20 cellular contexts compared by ENCODE assay signal in the genomic region with DNA sequence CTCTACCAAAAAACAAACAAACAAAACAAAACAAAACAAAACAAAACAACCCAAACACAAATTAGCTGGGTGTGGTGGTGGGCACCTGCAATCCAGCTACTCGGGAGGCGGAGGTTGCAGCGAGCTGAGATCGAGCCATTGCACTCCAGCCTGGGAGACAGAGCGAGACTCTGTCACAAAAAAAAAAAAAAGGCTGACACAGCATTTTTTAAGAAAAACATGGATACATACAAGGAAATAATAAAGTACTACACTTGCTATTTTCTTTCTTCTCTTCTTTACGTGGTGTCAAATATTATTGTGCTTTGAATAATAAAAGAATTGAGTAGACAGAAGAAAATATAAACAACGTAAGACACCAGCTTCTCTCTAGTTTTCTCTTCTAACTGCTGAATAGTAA.
DNase-seq lines count a peak whose midpoint lies in the region; ATAC-seq, FAIRE-seq and TF ChIP-seq lines count a peak whose summit lies in the region.
"Had no signal": no experiment of that assay in that cellular context is flagged by ENCODE, and none has a peak within 500 bp of the region (broad histone marks: within the 10 kb centered on the region; RNA-seq: fewer than 3 reads in every experiment).

No MANE protein-coding gene starts in this region.

- H4K91ac ChIP-seq in IMR-90 (ENCODE audit: insufficient read depth, low read depth, low read length): no peak overlapping the region
- H4K91ac ChIP-seq in H1 (replicated peaks; ENCODE audit: insufficient read length, low read length): no peak overlapping the region

- H3K9me3 ChIP-seq in A549 (no peaks in the 10 kb centered on the region), IMR-90 (ENCODE audit: control insufficient read depth, insufficient read depth, low read length) (no peaks in the 10 kb centered on the region), H1 (ENCODE audit: insufficient read depth in 2 of 2, low read depth in 1 of 2, low read length in 1 of 2) (peaks cover 0 to 12% of the 10 kb centered on the region in 2 experiments; a peak in 1 of 4 replicates), colonic mucosa (no peaks in the 10 kb centered on the region)
- H3K9me3 ChIP-seq: Caco-2 had no signal

- DNase-seq in A549 (ENCODE audit: low read depth in 1 of 2, low spot score in 1 of 2) (no peak), IMR-90 (no peak), H1 (ENCODE audit: low read depth in 1 of 2, low spot score in 2 of 2) (no peak), colonic mucosa (no peak)
- DNase-seq: 8988T; AML-193; Caco-2; Calu3; CD4-positive, alpha-beta T cell; CD8-positive, alpha-beta T cell; DMS79 treated with DMSO at 0.1 percent for 48 hours; GF-D8 had no signal

- no peaks in the 10 kb centered on the region for H3K4me1 ChIP-seq in A549
- H3K4me1 ChIP-seq in IMR-90 (ENCODE audit: control insufficient read depth, insufficient read depth, low read length): no peaks in the 10 kb centered on the region
- H3K4me1 ChIP-seq in H1 (replicated peaks in 1 of 4; ENCODE audit: control insufficient read depth in 3 of 4, insufficient read depth in 4 of 4, low read length in 3 of 4): no peaks in the 10 kb centered on the region
- no peaks in the 10 kb centered on the region for H3K4me1 ChIP-seq in colonic mucosa
- H3K4me1 ChIP-seq: BLaER1 treated with 17β-estradiol and CSF1 and Interleukin-3, amounts not matched to agents 10 nM and 100 nM; Caco-2 had no signal

- H3K79me1 ChIP-seq in IMR-90 (ENCODE audit: low read depth in 1 of 2, low read length in 2 of 2) (no peaks in the 10 kb centered on the region), H1 (ENCODE audit: low read depth, low read length) (no peaks in the 10 kb centered on the region)

- no peak overlapping the region for H2BK12ac ChIP-seq in H1 (ENCODE audit: low read depth, low read length)

- H3K4ac ChIP-seq in IMR-90 (ENCODE audit: low read depth, low read length) (no peak overlapping the region), H1 (replicated peaks; ENCODE audit: insufficient read length, low read depth, low read length) (no peak overlapping the region)

- no peak overlapping the region for H4K8ac ChIP-seq in IMR-90 (ENCODE audit: low read depth in 2 of 2, low read length in 2 of 2)
- no peak overlapping the region for H4K8ac ChIP-seq in H1 (ENCODE audit: extremely low read depth, insufficient read depth, low read length)

- TF ChIP-seq RAD21 in A549 (conservative IDR thresholded peaks at IDR 0.05 in 1 of 2, IDR thresholded peaks at IDR 0.05 in 1 of 2): no peak
- TF ChIP-seq RAD21 in IMR-90 (IDR thresholded peaks at IDR 0.05; ENCODE audit: low read length): no peak
- TF ChIP-seq RAD21 in H1 (IDR thresholded peaks at IDR 0.05 in 1 of 2, conservative IDR thresholded peaks at IDR 0.05 in 1 of 2; ENCODE audit: low read depth in 2 of 2, low read length in 2 of 2): no peak

- no peaks in the 10 kb centered on the region for H3K79me2 ChIP-seq in H1 (ENCODE audit: control insufficient read depth in 1 of 2, insufficient read depth in 2 of 2, low read length in 2 of 2)

- H3K23ac ChIP-seq in IMR-90 (ENCODE audit: low read depth, low read length) (no peak overlapping the region), H1 (ENCODE audit: insufficient read length) (no peak overlapping the region)

- no peak for TF ChIP-seq EP300 in A549 (IDR thresholded peaks at IDR 0.05)
- TF ChIP-seq EP300 in H1 (IDR thresholded peaks at IDR 0.05; ENCODE audit: borderline replicate concordance in 1 of 2, low read depth in 2 of 2, low read length in 2 of 2): no peak

- intact Hi-C loops in IMR-90 (cut with micrococcal nuclease): no loop called here
- intact Hi-C loops in colonic mucosa (cut with DNase I): no loop called here

- H2AK9ac ChIP-seq in IMR-90 (replicated peaks; ENCODE audit: low read depth, low read length, poor library complexity): no peak overlapping the region

- no peaks in the 10 kb centered on the region for H3K9me1 ChIP-seq in IMR-90 (ENCODE audit: insufficient read depth, low read length)

- no peak overlapping the region for H3K14ac ChIP-seq in IMR-90 (replicated peaks; ENCODE audit: low read depth, low read length)
- no peak overlapping the region for H3K14ac ChIP-seq in H1 (ENCODE audit: insufficient read length)

- H2BK5ac ChIP-seq in IMR-90 (ENCODE audit: low read depth, low read length, poor library complexity, severe bottlenecking) (no peak overlapping the region), H1 (ENCODE audit: low read depth, low read length) (no peak overlapping the region)

- H3K23me2 ChIP-seq in H1 (ENCODE audit: low read depth, low read length): no peaks in the 10 kb centered on the region

- ATAC-seq in A549: no peak
- ATAC-seq in IMR-90 (ENCODE audit: low read depth): no peak
- no peak for ATAC-seq in HG03135 (IDR thresholded peaks at IDR 0.05; ENCODE audit: unreplicated experiment)
- ATAC-seq: CD8-positive, alpha-beta T cell had no signal

- no peak for TF ChIP-seq CTCF in A549 (IDR thresholded peaks at IDR 0.05)
- TF ChIP-seq CTCF in IMR-90 (conservative IDR thresholded peaks at IDR 0.05; ENCODE audit: low read depth, low read length): no peak
- no peak for TF ChIP-seq CTCF in H1 (IDR thresholded peaks at IDR 0.05; ENCODE audit: control extremely low read depth in 1 of 3, insufficient read depth in 1 of 3, low read depth in 1 of 3, low read length in 3 of 3)
- TF ChIP-seq CTCF in colonic mucosa (IDR thresholded peaks at IDR 0.05): no peak

- FAIRE-seq in A549 (lab: Jason Lieb, UNC) (no peak), H1 (lab: Jason Lieb, UNC) (no peak)
- FAIRE-seq: A204.1, D721Med, G401.6, GM12891, GM19239 had no signal

- H2AFZ ChIP-seq in IMR-90 (replicated peaks; ENCODE audit: low read length, poor library complexity): no peak overlapping the region
- no peak overlapping the region for H2AFZ ChIP-seq in H1 (ENCODE audit: low read length)

- H3K56ac ChIP-seq in IMR-90 (ENCODE audit: extremely low read depth, insufficient read depth, low read length) (no peak overlapping the region), H1 (replicated peaks; ENCODE audit: insufficient read length, low read depth, low read length) (no peak overlapping the region)

- no peaks in the 10 kb centered on the region; the same call in 1 of the 2 replicates for H3K27me3 ChIP-seq in IMR-90 (ENCODE audit: control insufficient read depth, insufficient read depth, low read length)
- H3K27me3 ChIP-seq in H1 (replicated peaks in 1 of 4; ENCODE audit: control insufficient read depth in 3 of 4, extremely low read depth in 1 of 4, insufficient read depth in 3 of 4, low read length in 3 of 4): no peaks in the 10 kb centered on the region
- no peaks in the 10 kb centered on the region for H3K27me3 ChIP-seq in colonic mucosa

- no peak overlapping the region for H3K4me2 ChIP-seq in A549
- no peak overlapping the region for H3K4me2 ChIP-seq in IMR-90 (ENCODE audit: low read depth, low read length)
- H3K4me2 ChIP-seq in H1 (ENCODE audit: insufficient read depth in 1 of 2, low read depth in 2 of 2, low read length in 2 of 2): no peak overlapping the region
- H3K4me2 ChIP-seq: BLaER1 treated with 17β-estradiol and CSF1 and Interleukin-3, amounts not matched to agents 10 nM and 100 nM had no signal

- H3K18ac ChIP-seq in IMR-90 (ENCODE audit: low read depth, low read length): no peak overlapping the region
- H3K18ac ChIP-seq in H1 (ENCODE audit: extremely low read depth, low read length): no peak overlapping the region

- H3K27ac ChIP-seq in A549 (no peak overlapping the region), IMR-90 (ENCODE audit: insufficient read depth, low read length) (no peak overlapping the region), H1 (ENCODE audit: low read depth, low read length) (no peak overlapping the region), colonic mucosa (no peak overlapping the region)
- H3K27ac ChIP-seq: BLaER1 treated with 17β-estradiol and CSF1 and Interleukin-3, amounts not matched to agents 10 nM and 100 nM; C4-2B had no signal

- 60% methylated on average over 7 of the region's 7 CpGs for WGBS in A549 (ENCODE audit: missing lambda C conversion rate)
- no CpG with 5 or more reads among the region's 7 CpGs for WGBS in IMR-90 (ENCODE audit: extremely low coverage in 2 of 2, insufficient read length in 1 of 2), 2 experiments
- 89% methylated on average over 7 of the region's 7 CpGs; no CpG with 5 or more reads in 1 of the 2 experiments for WGBS in H1 (ENCODE audit: extremely low coverage in 1 of 2, insufficient coverage in 1 of 2, insufficient read length in 1 of 2, insufficient replicate concordance in 2 of 2, low coverage in 1 of 2, low lambda C conversion rate in 2 of 2, missing lambda C conversion rate in 1 of 2), 2 experiments

- H2BK20ac ChIP-seq in IMR-90 (ENCODE audit: low read depth, low read length): no peak overlapping the region
- H2BK20ac ChIP-seq in H1 (ENCODE audit: low read length): no peak overlapping the region

- no peaks in the 10 kb centered on the region for H4K20me1 ChIP-seq in IMR-90 (ENCODE audit: insufficient read depth, low read length)
- H4K20me1 ChIP-seq in H1 (replicated peaks in 1 of 2; ENCODE audit: control insufficient read depth in 1 of 2, insufficient read depth in 2 of 2, low read length in 2 of 2): no peaks in the 10 kb centered on the region
- H4K20me1 ChIP-seq: BLaER1 treated with 17β-estradiol and CSF1 and Interleukin-3, amounts not matched to agents 10 nM and 100 nM had no signal

- dilution Hi-C loops in IMR-90 (cut with HindIII; ENCODE audit: low sequenced_read_pairs, unreplicated experiment): no loop called here

- H4K5ac ChIP-seq in IMR-90 (ENCODE audit: low read depth, low read length) (no peak overlapping the region), H1 (ENCODE audit: insufficient read length, low read depth, low read length) (no peak overlapping the region)

- BruUV-seq in IMR-90 (replicated peaks; lab: Mats Ljungman, UMichigan): no TSS peak

- no peak for TF ChIP-seq POLR2A in A549 (IDR thresholded peaks at IDR 0.05; ENCODE audit: low read length)
- no peak for TF ChIP-seq POLR2A in IMR-90 (IDR thresholded peaks at IDR 0.05; ENCODE audit: low read depth, low read length)
- no peak for TF ChIP-seq POLR2A in H1 (IDR thresholded peaks at IDR 0.05; ENCODE audit: control extremely low read depth in 1 of 2, low read depth in 2 of 2, low read length in 2 of 2)

- CTCF ChIA-PET in A549 (lab: Yijun Ruan, JAX) (no interaction called here), IMR-90 (lab: Yijun Ruan, JAX) (no interaction called here), H1 (lab: Charles Lee; ENCODE audit: partially characterized antibody) (interaction anchor here (0.6 kb wide), 1 partner anchor 49 kb away, joined by 5 read pairs; no protein-coding TSS in a partner anchor)

- H3K4me3 ChIP-seq in A549 (no peak overlapping the region), IMR-90 (ENCODE audit: insufficient read depth, low read depth, low read length) (no peak overlapping the region), H1 (ENCODE audit: extremely low read depth in 1 of 4, insufficient read depth in 2 of 4, low read depth in 3 of 4, low read length in 4 of 4) (no peak overlapping the region), colonic mucosa (no peak overlapping the region)
- H3K4me3 ChIP-seq: BLaER1 treated with 17β-estradiol and CSF1 and Interleukin-3, amounts not matched to agents 10 nM and 100 nM had no signal

- in situ Hi-C loops in IMR-90 (cut with MboI; ENCODE audit: low sequenced_read_pairs): no loop called here

- H3K36me3 ChIP-seq in IMR-90 (ENCODE audit: control insufficient read depth, insufficient read depth, low read length) (no peaks in the 10 kb centered on the region), H1 (ENCODE audit: control insufficient read depth in 2 of 4, insufficient read depth in 4 of 4, low read length in 3 of 4) (no peaks in the 10 kb centered on the region), colonic mucosa (no peaks in the 10 kb centered on the region)
- H3K36me3 ChIP-seq: BLaER1 treated with 17β-estradiol and CSF1 and Interleukin-3, amounts not matched to agents 10 nM and 100 nM had no signal

- H2BK15ac ChIP-seq in IMR-90 (ENCODE audit: low read depth, low read length) (no peak overlapping the region), H1 (ENCODE audit: low read length) (no peak overlapping the region)

- H3K9ac ChIP-seq in IMR-90 (ENCODE audit: low read depth, low read length): no peak overlapping the region
- no peak overlapping the region for H3K9ac ChIP-seq in H1 (replicated peaks in 1 of 4; ENCODE audit: extremely low read depth in 1 of 4, low read depth in 3 of 4, low read length in 3 of 4)
- no peak overlapping the region for H3K9ac ChIP-seq in colonic mucosa (ENCODE audit: low read depth in 2 of 2, low read length in 2 of 2)
- H3K9ac ChIP-seq: BLaER1 treated with 17β-estradiol and CSF1 and Interleukin-3, amounts not matched to agents 10 nM and 100 nM had no signal

- no peak overlapping the region for H2BK120ac ChIP-seq in IMR-90 (ENCODE audit: low read depth, low read length)
- H2BK120ac ChIP-seq in H1 (replicated peaks; ENCODE audit: low read depth, low read length): no peak overlapping the region

- POLR2A ChIA-PET in A549 (lab: Yijun Ruan, JAX): no interaction called here
- POLR2A ChIA-PET in IMR-90 (lab: Charles Lee; ENCODE audit: unreplicated experiment): no interaction called here
- POLR2A ChIA-PET in H1 (lab: Charles Lee; ENCODE audit: partially characterized antibody): interaction anchor here (1.5 kb wide), 1 partner anchor 96 kb away, joined by 5 read pairs; the partner anchor contains the start of gene SLC7A3

- no peak overlapping the region for H2AK5ac ChIP-seq in IMR-90 (ENCODE audit: low read depth, low read length)
- no peak overlapping the region for H2AK5ac ChIP-seq in H1 (ENCODE audit: low read depth, low read length)

Comparison
In these comparisons a context has a peak if more than half of its experiments do, and no peak if none do; other contexts are left out.
1. Of the 18 proteins assayed by ChIP-seq in both H1 and A549: peak only in H1: none; only in A549: none; in both: MAFK; in neither: 17.